In the genomic region with DNA sequence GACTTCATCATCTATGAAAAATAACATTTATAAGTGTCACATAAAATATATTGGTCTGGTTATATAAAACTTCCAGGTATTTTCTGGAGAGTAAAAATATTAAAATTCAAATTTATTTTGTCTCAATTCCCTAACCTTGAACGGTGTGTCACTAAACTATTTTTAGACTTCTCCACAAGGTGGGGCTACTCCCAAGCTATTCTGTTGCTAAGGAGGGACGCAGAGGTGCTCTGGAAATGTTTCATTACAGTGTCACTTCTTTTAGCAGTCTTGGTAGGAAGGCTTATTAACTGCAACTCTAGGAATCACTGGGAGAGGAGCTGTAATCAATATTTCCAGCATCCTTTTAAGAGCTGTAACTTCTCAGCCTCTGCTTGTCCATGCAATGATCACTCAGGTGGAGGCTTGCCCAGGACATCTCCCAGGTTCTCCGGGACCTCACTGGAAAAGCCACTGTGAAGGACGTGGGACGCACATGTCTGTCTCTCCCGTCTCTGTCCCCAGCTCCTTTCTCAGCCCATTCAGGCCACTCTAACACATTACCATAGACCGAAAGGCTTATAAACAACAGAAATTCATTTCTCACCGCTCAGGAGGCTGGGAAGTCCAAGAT, we compare ENCODE assay signal across 9 cellular contexts. TPM values are rescaled to one million over a fixed set of nuclear protein-coding genes. Genes with fewer than 3 reads are reported as not detected.
DNase-seq lines count a peak whose midpoint lies in the region; ATAC-seq, FAIRE-seq and TF ChIP-seq lines count a peak whose summit lies in the region.
"Had no signal": no experiment of that assay in that cellular context is flagged by ENCODE, and none has a peak within 500 bp of the region (broad histone marks: within the 10 kb centered on the region; RNA-seq: fewer than 3 reads in every experiment).

No MANE protein-coding gene starts in this region.

- H2AFZ ChIP-seq in endothelial cell of umbilical vein (ENCODE audit: low read depth, low read length): no peak overlapping the region

- H3K9me3 ChIP-seq in endothelial cell of umbilical vein (replicated peaks; ENCODE audit: control insufficient read depth, insufficient read depth, low read length): no peaks in the 10 kb centered on the region

- DNase-seq in A172 (ENCODE audit: low spot score) (peak; percentile 74), HCEC 1CT (peak; percentile 49), NCI-H748 treated with DMSO at 0.1 percent for 48 hours (lab: John Stamatoyannopoulos, UW) (peak; percentile 77), endothelial cell of umbilical vein (ENCODE audit: low read depth, low spot score) (peak; percentile 36), progenitor cell of endocrine pancreas (ENCODE audit: low spot score, unreplicated experiment) (no peak), GM20000 (ENCODE audit: low spot score) (no peak)

- no peak overlapping the region for H3K4me3 ChIP-seq in endothelial cell of umbilical vein (replicated peaks in 1 of 3; ENCODE audit: insufficient read depth in 1 of 3, low read depth in 1 of 3, low read length in 3 of 3)

- H3K27me3 Mint-ChIP-seq in progenitor cell of endocrine pancreas: peaks cover 11% of the 10 kb centered on the region

- no peak overlapping the region for H3K27ac Mint-ChIP-seq in progenitor cell of endocrine pancreas
- H3K27ac Mint-ChIP-seq: activated naive CD8-positive, alpha-beta T cell had no signal

- H3K9ac ChIP-seq in endothelial cell of umbilical vein (replicated peaks; ENCODE audit: extremely low read depth, insufficient read depth, low read length): no peak overlapping the region

- dilution Hi-C loops in endothelial cell of umbilical vein (cut with MboI; ENCODE audit: extremely low pct_ligation_motif_present, low sequenced_read_pairs): loop anchor here (25.0 kb wide), 2 partner anchors 135 to 310 kb away; no protein-coding TSS in a partner anchor

- H3K36me3 ChIP-seq in endothelial cell of umbilical vein (ENCODE audit: control insufficient read depth in 2 of 2, extremely low read depth in 1 of 2, insufficient read depth in 2 of 2, low read length in 2 of 2): no peaks in the 10 kb centered on the region

- no peaks in the 10 kb centered on the region for H3K9me3 Mint-ChIP-seq in progenitor cell of endocrine pancreas (ENCODE audit: low read depth)

- no peak overlapping the region for H3K4me3 Mint-ChIP-seq in progenitor cell of endocrine pancreas (ENCODE audit: low read depth)
- H3K4me3 Mint-ChIP-seq: activated naive CD8-positive, alpha-beta T cell had no signal

- no peaks in the 10 kb centered on the region for H3K9me1 ChIP-seq in endothelial cell of umbilical vein (replicated peaks; ENCODE audit: control insufficient read depth, extremely low read depth, insufficient read depth, low read length)

- no peaks in the 10 kb centered on the region for H4K20me1 ChIP-seq in endothelial cell of umbilical vein (replicated peaks; ENCODE audit: control insufficient read depth, extremely low read depth, insufficient read depth, low read length)

- ATAC-seq in GM21717 (IDR thresholded peaks at IDR 0.05; ENCODE audit: unreplicated experiment) (no peak), GM18498 (IDR thresholded peaks at IDR 0.05; ENCODE audit: unreplicated experiment) (no peak)

- H3K27me3 ChIP-seq in endothelial cell of umbilical vein (ENCODE audit: control insufficient read depth in 2 of 2, insufficient read depth in 2 of 2, low read length in 2 of 2): peaks cover 4 to 17% of the 10 kb centered on the region in 2 experiments

- CTCF ChIA-PET in endothelial cell of umbilical vein (lab: Charles Lee): interaction anchor here (0.7 to 3.6 kb wide), 5 partner anchors 23 to 678 kb away, joined by 3 to 55 read pairs (median 5); no protein-coding TSS in a partner anchor

- H3K4me1 Mint-ChIP-seq in progenitor cell of endocrine pancreas (ENCODE audit: low read depth): no peaks in the 10 kb centered on the region

- no peaks in the 10 kb centered on the region for H3K36me3 Mint-ChIP-seq in progenitor cell of endocrine pancreas (ENCODE audit: insufficient read depth)
- H3K36me3 Mint-ChIP-seq: activated naive CD8-positive, alpha-beta T cell had no signal

- POLR2A ChIA-PET in endothelial cell of umbilical vein (lab: Charles Lee): no interaction called here

- TF ChIP-seq CTCF in endothelial cell of umbilical vein (IDR thresholded peaks at IDR 0.05; ENCODE audit: extremely low read depth in 1 of 2, insufficient read depth in 1 of 2, low read depth in 1 of 2, low read length in 2 of 2) (peak; percentile 40 to 41), progenitor cell of endocrine pancreas (IDR thresholded peaks at IDR 0.05; ENCODE audit: unreplicated experiment) (peak; percentile 71), GM20000 (IDR thresholded peaks at IDR 0.05; ENCODE audit: extremely low read depth, missing control alignments) (no peak)

- H3K4me1 ChIP-seq in endothelial cell of umbilical vein (ENCODE audit: control insufficient read depth, extremely low read depth, insufficient read depth, low read length): no peaks in the 10 kb centered on the region

- no peaks in the 10 kb centered on the region for H3K79me2 ChIP-seq in endothelial cell of umbilical vein (ENCODE audit: control insufficient read depth, insufficient read depth, low read length)

- peak; percentile 81 for FAIRE-seq in endothelial cell of umbilical vein (lab: Jason Lieb, UNC)

- H3K27ac ChIP-seq in endothelial cell of umbilical vein (ENCODE audit: insufficient read depth, low read depth, low read length): no peak overlapping the region

- TF ChIP-seq POLR2A in endothelial cell of umbilical vein (IDR thresholded peaks at IDR 0.05; ENCODE audit: low read depth, low read length): no peak

- no peak overlapping the region for H3K4me2 ChIP-seq in endothelial cell of umbilical vein (ENCODE audit: insufficient read depth, low read length)

- intact Hi-C loops in endothelial cell of umbilical vein (cut with micrococcal nuclease): loop anchor here (1.0 kb wide), 1 partner anchor 671 kb away; no protein-coding TSS in a partner anchor

- BruUV-seq in endothelial cell of umbilical vein (replicated peaks; lab: Mats Ljungman, UMichigan): no TSS peak

TF ChIP-seq in endothelial cell of umbilical vein, 7 proteins besides CTCF, POLR2A, EP300 and RAD21:
- TF ChIP-seq POLR2AphosphoS5 (IDR thresholded peaks at IDR 0.05; ENCODE audit: insufficient read depth, low read depth, low read length) (no peak), EZH2 (IDR thresholded peaks at IDR 0.05; ENCODE audit: borderline replicate concordance, low read depth, low read length, severe bottlenecking) (no peak), JUN (IDR thresholded peaks at IDR 0.05; ENCODE audit: borderline replicate concordance, insufficient read depth, insufficient read length, low read depth) (no peak), FOS (IDR thresholded peaks at IDR 0.05; ENCODE audit: borderline replicate concordance, insufficient read depth, low read length) (no peak), GATA2 (IDR thresholded peaks at IDR 0.05; ENCODE audit: insufficient read depth, insufficient read length, low read depth, low read length) (no peak), MYC (IDR thresholded peaks at IDR 0.05; ENCODE audit: low read depth, low read length) (no peak)
- TF ChIP-seq, protein P1, sequence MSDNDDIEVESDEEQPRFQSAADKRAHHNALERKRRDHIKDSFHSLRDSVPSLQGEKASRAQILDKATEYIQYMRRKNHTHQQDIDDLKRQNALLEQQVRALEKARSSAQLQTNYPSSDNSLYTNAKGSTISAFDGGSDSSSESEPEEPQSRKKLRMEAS (IDR thresholded peaks at IDR 0.05; ENCODE audit: insufficient read depth, insufficient read length): no peak

RNA-seq across cellular contexts. Expression of a gene that starts 32.5 kb away (rescaled TPM):
- 2.1 and 2.2 TPM in 2 replicates for total RNA-seq in A172 (2014; rRNA removed; shearing (Covaris generic))
- total RNA-seq in endothelial cell of umbilical vein (0.35 and 1.7 TPM in 2 replicates), progenitor cell of endocrine pancreas (1.4 TPM in 2 replicates)
- polyA plus RNA-seq in endothelial cell of umbilical vein: 0.21 and 0.23 TPM in 2 replicates
- polyA plus RNA-seq in endothelial cell of umbilical vein (2011; cell fraction: cytosol; rRNA removed): 0.40 and 0.49 TPM in 2 replicates
- polyA plus RNA-seq in endothelial cell of umbilical vein (2011; cell fraction: nucleus; rRNA removed): 0.57 and 0.71 TPM in 2 replicates
- 0.65 and 0.87 TPM in 2 replicates for polyA plus RNA-seq in endothelial cell of umbilical vein (2012)
- 0.36 and 1.8 TPM in 2 replicates for polyA minus RNA-seq in endothelial cell of umbilical vein
- polyA minus RNA-seq in endothelial cell of umbilical vein (2011; cell fraction: cytosol; rRNA and poly(A)+ RNA removed): 0.72 TPM
- polyA minus RNA-seq in endothelial cell of umbilical vein (2011; cell fraction: nucleus; rRNA and poly(A)+ RNA removed): 1.2 and 1.5 TPM in 2 replicates

Comparison
In these comparisons a context has a peak if more than half of its experiments do, and no peak if none do; other contexts are left out.
1. DNase-seq: peak in A172 (single experiment), HCEC 1CT (single experiment), NCI-H748 treated with DMSO at 0.1 percent for 48 hours (single experiment) and endothelial cell of umbilical vein (single experiment); none in progenitor cell of endocrine pancreas (single experiment) and GM20000 (single experiment).